In the genomic region with DNA sequence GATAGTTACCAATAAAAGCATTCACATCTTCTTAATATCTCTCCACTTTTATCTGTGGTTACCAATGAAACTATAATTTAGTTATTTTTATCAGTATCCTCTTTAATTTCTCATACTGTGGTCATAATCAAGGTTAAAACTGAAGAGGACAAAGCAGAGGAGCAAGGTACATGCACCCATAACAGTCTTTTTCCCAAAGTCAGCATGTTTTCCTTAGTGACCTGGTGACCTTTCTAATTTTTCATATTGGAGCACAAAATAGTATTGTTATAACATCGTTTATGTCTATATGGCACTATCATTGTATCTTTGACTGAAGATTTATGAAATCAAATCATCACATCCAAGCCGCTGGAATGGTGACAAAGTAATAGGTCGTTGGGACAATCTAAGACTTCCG, we compare ENCODE assay signal across 3 cellular contexts.
A peak's percentile ranks its signal among the peaks of the same experiment; 100 is the strongest.
TF ChIP-seq lines count a peak whose summit lies in the region.

No MANE protein-coding gene starts in this region.

TF ChIP-seq in HepG2, 621 proteins besides CTCF, POLR2A, EP300 and RAD21 (continues in another document):
- TF ChIP-seq JUND (CRISPR knock-in tag; IDR thresholded peaks at IDR 0.05) (no peak), ZNF335 (CRISPR knock-in tag; IDR thresholded peaks at IDR 0.05) (no peak), ZNF24 (IDR thresholded peaks at IDR 0.05) (no peak)
- TF ChIP-seq, protein P1, sequence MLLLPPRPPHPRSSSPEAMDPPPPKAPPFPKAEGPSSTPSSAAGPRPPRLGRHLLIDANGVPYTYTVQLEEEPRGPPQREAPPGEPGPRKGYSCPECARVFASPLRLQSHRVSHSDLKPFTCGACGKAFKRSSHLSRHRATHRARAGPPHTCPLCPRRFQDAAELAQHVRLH (CRISPR knock-in tag; IDR thresholded peaks at IDR 0.05; ENCODE audit: borderline replicate concordance, low read depth) = no peak
- TF ChIP-seq, protein P2, sequence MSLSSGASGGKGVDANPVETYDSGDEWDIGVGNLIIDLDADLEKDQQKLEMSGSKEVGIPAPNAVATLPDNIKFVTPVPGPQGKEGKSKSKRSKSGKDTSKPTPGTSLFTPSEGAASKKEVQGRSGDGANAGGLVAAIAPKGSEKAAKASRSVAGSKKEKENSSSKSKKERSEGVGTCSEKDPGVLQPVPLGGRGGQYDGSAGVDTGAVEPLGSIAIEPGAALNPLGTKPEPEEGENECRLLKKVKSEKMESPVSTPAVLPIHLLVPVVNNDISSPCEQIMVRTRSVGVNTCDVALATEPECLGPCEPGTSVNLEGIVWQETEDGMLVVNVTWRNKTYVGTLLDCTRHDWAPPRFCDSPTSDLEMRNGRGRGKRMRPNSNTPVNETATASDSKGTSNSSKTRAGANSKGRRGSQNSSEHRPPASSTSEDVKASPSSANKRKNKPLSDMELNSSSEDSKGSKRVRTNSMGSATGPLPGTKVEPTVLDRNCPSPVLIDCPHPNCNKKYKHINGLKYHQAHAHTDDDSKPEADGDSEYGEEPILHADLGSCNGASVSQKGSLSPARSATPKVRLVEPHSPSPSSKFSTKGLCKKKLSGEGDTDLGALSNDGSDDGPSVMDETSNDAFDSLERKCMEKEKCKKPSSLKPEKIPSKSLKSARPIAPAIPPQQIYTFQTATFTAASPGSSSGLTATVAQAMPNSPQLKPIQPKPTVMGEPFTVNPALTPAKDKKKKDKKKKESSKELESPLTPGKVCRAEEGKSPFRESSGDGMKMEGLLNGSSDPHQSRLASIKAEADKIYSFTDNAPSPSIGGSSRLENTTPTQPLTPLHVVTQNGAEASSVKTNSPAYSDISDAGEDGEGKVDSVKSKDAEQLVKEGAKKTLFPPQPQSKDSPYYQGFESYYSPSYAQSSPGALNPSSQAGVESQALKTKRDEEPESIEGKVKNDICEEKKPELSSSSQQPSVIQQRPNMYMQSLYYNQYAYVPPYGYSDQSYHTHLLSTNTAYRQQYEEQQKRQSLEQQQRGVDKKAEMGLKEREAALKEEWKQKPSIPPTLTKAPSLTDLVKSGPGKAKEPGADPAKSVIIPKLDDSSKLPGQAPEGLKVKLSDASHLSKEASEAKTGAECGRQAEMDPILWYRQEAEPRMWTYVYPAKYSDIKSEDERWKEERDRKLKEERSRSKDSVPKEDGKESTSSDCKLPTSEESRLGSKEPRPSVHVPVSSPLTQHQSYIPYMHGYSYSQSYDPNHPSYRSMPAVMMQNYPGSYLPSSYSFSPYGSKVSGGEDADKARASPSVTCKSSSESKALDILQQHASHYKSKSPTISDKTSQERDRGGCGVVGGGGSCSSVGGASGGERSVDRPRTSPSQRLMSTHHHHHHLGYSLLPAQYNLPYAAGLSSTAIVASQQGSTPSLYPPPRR (CRISPR knock-in tag; IDR thresholded peaks at IDR 0.05; ENCODE audit: borderline replicate concordance) = no peak

TF ChIP-seq in IMR-90, 13 proteins besides CTCF, POLR2A, EP300 and RAD21:
- TF ChIP-seq MAFK (IDR thresholded peaks at IDR 0.05; ENCODE audit: low read depth, low read length) = 0 out of 2 replicates have a peak, but pooled peaks have one; percentile 1
- TF ChIP-seq, protein P3, sequence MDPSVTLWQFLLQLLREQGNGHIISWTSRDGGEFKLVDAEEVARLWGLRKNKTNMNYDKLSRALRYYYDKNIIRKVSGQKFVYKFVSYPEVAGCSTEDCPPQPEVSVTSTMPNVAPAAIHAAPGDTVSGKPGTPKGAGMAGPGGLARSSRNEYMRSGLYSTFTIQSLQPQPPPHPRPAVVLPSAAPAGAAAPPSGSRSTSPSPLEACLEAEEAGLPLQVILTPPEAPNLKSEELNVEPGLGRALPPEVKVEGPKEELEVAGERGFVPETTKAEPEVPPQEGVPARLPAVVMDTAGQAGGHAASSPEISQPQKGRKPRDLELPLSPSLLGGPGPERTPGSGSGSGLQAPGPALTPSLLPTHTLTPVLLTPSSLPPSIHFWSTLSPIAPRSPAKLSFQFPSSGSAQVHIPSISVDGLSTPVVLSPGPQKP (IDR thresholded peaks at IDR 0.05; ENCODE audit: borderline replicate concordance, low read depth, low read length) = no peak

TF ChIP-seq in neural cell, 6 proteins besides CTCF, POLR2A, EP300 and RAD21:
- TF ChIP-seq, protein P4, sequence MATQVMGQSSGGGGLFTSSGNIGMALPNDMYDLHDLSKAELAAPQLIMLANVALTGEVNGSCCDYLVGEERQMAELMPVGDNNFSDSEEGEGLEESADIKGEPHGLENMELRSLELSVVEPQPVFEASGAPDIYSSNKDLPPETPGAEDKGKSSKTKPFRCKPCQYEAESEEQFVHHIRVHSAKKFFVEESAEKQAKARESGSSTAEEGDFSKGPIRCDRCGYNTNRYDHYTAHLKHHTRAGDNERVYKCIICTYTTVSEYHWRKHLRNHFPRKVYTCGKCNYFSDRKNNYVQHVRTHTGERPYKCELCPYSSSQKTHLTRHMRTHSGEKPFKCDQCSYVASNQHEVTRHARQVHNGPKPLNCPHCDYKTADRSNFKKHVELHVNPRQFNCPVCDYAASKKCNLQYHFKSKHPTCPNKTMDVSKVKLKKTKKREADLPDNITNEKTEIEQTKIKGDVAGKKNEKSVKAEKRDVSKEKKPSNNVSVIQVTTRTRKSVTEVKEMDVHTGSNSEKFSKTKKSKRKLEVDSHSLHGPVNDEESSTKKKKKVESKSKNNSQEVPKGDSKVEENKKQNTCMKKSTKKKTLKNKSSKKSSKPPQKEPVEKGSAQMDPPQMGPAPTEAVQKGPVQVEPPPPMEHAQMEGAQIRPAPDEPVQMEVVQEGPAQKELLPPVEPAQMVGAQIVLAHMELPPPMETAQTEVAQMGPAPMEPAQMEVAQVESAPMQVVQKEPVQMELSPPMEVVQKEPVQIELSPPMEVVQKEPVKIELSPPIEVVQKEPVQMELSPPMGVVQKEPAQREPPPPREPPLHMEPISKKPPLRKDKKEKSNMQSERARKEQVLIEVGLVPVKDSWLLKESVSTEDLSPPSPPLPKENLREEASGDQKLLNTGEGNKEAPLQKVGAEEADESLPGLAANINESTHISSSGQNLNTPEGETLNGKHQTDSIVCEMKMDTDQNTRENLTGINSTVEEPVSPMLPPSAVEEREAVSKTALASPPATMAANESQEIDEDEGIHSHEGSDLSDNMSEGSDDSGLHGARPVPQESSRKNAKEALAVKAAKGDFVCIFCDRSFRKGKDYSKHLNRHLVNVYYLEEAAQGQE (IDR thresholded peaks at IDR 0.05; ENCODE audit: borderline replicate concordance) = no peak
- TF ChIP-seq TAF1 (IDR thresholded peaks at IDR 0.05; ENCODE audit: low read depth) = no peak
- TF ChIP-seq EZH2 (IDR thresholded peaks at IDR 0.05; ENCODE audit: borderline replicate concordance, insufficient read depth, low read length, poor library complexity, severe bottlenecking) = no peak
- no peak for TF ChIP-seq POLR2AphosphoS5 (IDR thresholded peaks at IDR 0.05)
- no peak for TF ChIP-seq MXI1 (conservative IDR thresholded peaks at IDR 0.05; ENCODE audit: poor library complexity, severe bottlenecking)
- TF ChIP-seq SMC3 (conservative IDR thresholded peaks at IDR 0.05; ENCODE audit: poor library complexity) = no peak
TF ChIP-seq in neural cell: peak in this region for 0.
